ENCODE assay signal across 34 cellular contexts in the genomic region with DNA sequence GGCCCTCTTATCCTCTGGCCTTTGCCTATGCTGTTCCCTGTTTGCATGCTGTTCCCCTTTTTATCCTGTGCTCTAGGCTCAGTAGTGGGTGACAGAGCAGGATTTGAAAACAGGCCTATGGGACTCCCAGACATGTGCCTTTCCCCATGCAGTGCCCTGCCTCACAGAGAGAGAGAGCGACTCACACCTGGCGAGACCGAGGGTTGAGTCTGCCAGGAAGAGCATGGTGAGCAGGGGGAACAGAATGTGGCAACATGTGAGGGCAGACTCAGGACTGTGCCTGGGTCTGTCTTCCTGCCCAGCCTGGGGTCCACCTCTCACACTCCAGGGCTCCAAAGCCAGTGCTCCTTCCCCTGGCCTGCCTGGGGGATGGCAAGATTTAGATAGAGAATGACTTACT.
A peak's percentile ranks its signal among the peaks of the same experiment; 100 is the strongest.
DNase-seq lines count a peak whose midpoint lies in the region; ATAC-seq and TF ChIP-seq lines count a peak whose summit lies in the region.
"Had no signal": no experiment of that assay in that cellular context is flagged by ENCODE, and none has a peak within 500 bp of the region (broad histone marks: within the 10 kb centered on the region; RNA-seq: fewer than 3 reads in every experiment).

No MANE protein-coding gene starts in this region.

- no peaks in the 10 kb centered on the region for H3F3A ChIP-seq in DOHH2 (ENCODE audit: control insufficient read depth, insufficient read depth)

- TF ChIP-seq CTCF in DOHH2 (IDR thresholded peaks at IDR 0.05; ENCODE audit: low read depth, low read length, poor library complexity, severe bottlenecking), result no peak
- TF ChIP-seq CTCF in RWPE2 (IDR thresholded peaks at IDR 0.05; ENCODE audit: poor library complexity, severe bottlenecking), result no peak
- no peak for TF ChIP-seq CTCF in colonic mucosa (IDR thresholded peaks at IDR 0.05)

- DNase-seq in RWPE2 (ENCODE audit: low spot score) (no peak), epithelial cell of prostate (ENCODE audit: low read depth, low spot score) (no peak), neuronal stem cell (ENCODE audit: low spot score) (no peak), NCI-H128 (lab: John Stamatoyannopoulos, UW; ENCODE audit: unreplicated experiment) (no peak), NCI-H2107 (lab: John Stamatoyannopoulos, UW) (no peak), colonic mucosa (no peak)
- DNase-seq: activated CD8-positive, alpha-beta memory T cell treated with anti-CD3 and anti-CD28 coated beads, Interleukin-2, amount 10 ng/mL, durations not matched to agents 7 days and 5 days; activated gamma-delta T cell; activated naive CD8-positive, alpha-beta T cell treated with anti-CD3 and anti-CD28 coated beads for 36 hours; activated T-cell treated with anti-CD3 and anti-CD28 coated beads, Interleukin-2, amount 50 U/mL, for 4 hours; AML-193; anterior cingulate cortex; CD8-positive, alpha-beta memory T cell; DMS 273 treated with DMSO at 0.1 percent for 48 hours; effector CD8-positive, alpha-beta T cell; EL; erythroblast; foreskin melanocyte; kidney glomerular epithelial cell; NCI-H1105 treated with DMSO at 0.1 percent for 48 hours; NCI-H2029 treated with DMSO at 0.1 percent for 48 hours; NCI-H345; stimulated activated CD4-positive, alpha-beta T cell treated with anti-CD3 and anti-CD28 coated beads, Interleukin-15, amount 100 ng/mL, for 24 hours; substantia nigra; SW 1271; T1000 had no signal

- H3K36me3 ChIP-seq in DOHH2 (ENCODE audit: control insufficient read depth, low read length) (no peaks in the 10 kb centered on the region), RWPE2 (ENCODE audit: low read depth) (no peaks in the 10 kb centered on the region), neuronal stem cell (replicated peaks in 1 of 2; ENCODE audit: control insufficient read depth in 2 of 2, insufficient read depth in 2 of 2, low read length in 2 of 2) (no peaks in the 10 kb centered on the region), colonic mucosa (no peaks in the 10 kb centered on the region)
- H3K36me3 ChIP-seq: cardiac muscle cell, upper lobe of left lung had no signal

- H3K79me1 ChIP-seq in neuronal stem cell (ENCODE audit: low read depth, low read length), result no peaks in the 10 kb centered on the region

- no peak overlapping the region for H2AFZ ChIP-seq in neuronal stem cell (ENCODE audit: low read length)

- H3K4me3 ChIP-seq in DOHH2 (ENCODE audit: low read length), result no peak overlapping the region
- H3K4me3 ChIP-seq in RWPE2 (ENCODE audit: severe bottlenecking), result no peak overlapping the region
- no peak overlapping the region for H3K4me3 ChIP-seq in neuronal stem cell (ENCODE audit: low read length in 2 of 2)
- no peak overlapping the region for H3K4me3 ChIP-seq in colonic mucosa
- H3K4me3 ChIP-seq: A549, cardiac muscle cell, coronary artery, lung, upper lobe of left lung had no signal

- H3K4me1 ChIP-seq in DOHH2 (ENCODE audit: control insufficient read depth, low read length) (peaks cover 26% of the 10 kb centered on the region), RWPE2 (ENCODE audit: insufficient read depth, poor library complexity, severe bottlenecking) (no peaks in the 10 kb centered on the region), neuronal stem cell (ENCODE audit: control insufficient read depth in 2 of 2, insufficient read depth in 1 of 2, low read depth in 1 of 2, low read length in 2 of 2) (peaks cover 7 to 12% of the 10 kb centered on the region in 2 donors), colonic mucosa (no peaks in the 10 kb centered on the region)
- H3K4me1 ChIP-seq: A549 had no signal

- no peaks in the 10 kb centered on the region for H3K79me2 ChIP-seq in DOHH2 (ENCODE audit: control insufficient read depth, low read length)

- H2BK120ac ChIP-seq in neuronal stem cell (ENCODE audit: low read depth, low read length), result no peak overlapping the region

- peak overlapping the region; percentile 52 for H3K4me2 ChIP-seq in DOHH2 (ENCODE audit: low read length)
- no peak overlapping the region for H3K4me2 ChIP-seq in neuronal stem cell (ENCODE audit: insufficient read depth, low read length, poor library complexity, severe bottlenecking)
- H3K4me2 ChIP-seq: A549 had no signal

- peak; percentile 48 for ATAC-seq in RWPE2 (ENCODE audit: low read depth)
- no peak for ATAC-seq in activated CD4-positive, CD25-positive, alpha-beta regulatory T cell treated with anti-CD3 and anti-CD28 coated beads, Interleukin-2, amount 50 U/mL, for 24 hours
- ATAC-seq: activated CD8-positive, alpha-beta memory T cell treated with anti-CD3 and anti-CD28 coated beads, Interleukin-2, amount 10 ng/mL, durations not matched to agents 7 days and 5 days; activated T-cell treated with anti-CD3 and anti-CD28 coated beads, Interleukin-2, amount 50 U/mL, for 4 hours; natural killer cell treated with Interleukin-12 subunit alpha and Interleukin-12 subunit beta and Interleukin-15 and Interleukin-18, amount 100 ng/mL, for 72 hours had no signal

- H3K4ac ChIP-seq in neuronal stem cell (ENCODE audit: low read length), result no peak overlapping the region

- no peak overlapping the region for H3K27ac ChIP-seq in DOHH2 (ENCODE audit: low read depth, low read length)
- H3K27ac ChIP-seq in RWPE2 (ENCODE audit: poor library complexity, severe bottlenecking), result no peak overlapping the region
- H3K27ac ChIP-seq in epithelial cell of prostate, result peak overlapping the region; percentile 51
- no peak overlapping the region for H3K27ac ChIP-seq in neuronal stem cell (replicated peaks; ENCODE audit: low read length)
- H3K27ac ChIP-seq in colonic mucosa, result no peak overlapping the region
- H3K27ac ChIP-seq: A549, cardiac muscle cell, coronary artery, upper lobe of left lung had no signal

- H4K91ac ChIP-seq in neuronal stem cell (ENCODE audit: low read depth, low read length, poor library complexity), result no peak overlapping the region

- no peak overlapping the region for H4K8ac ChIP-seq in neuronal stem cell (ENCODE audit: low read depth, low read length)

- H3K23ac ChIP-seq in neuronal stem cell (ENCODE audit: low read depth, low read length, poor library complexity), result no peak overlapping the region

- H3K27me3 ChIP-seq in DOHH2 (ENCODE audit: control insufficient read depth, low read length), result peaks cover 38% of the 10 kb centered on the region
- H3K27me3 ChIP-seq in RWPE2 (ENCODE audit: insufficient read depth, poor library complexity, severe bottlenecking), result no peaks in the 10 kb centered on the region
- H3K27me3 ChIP-seq in neuronal stem cell (ENCODE audit: control insufficient read depth in 3 of 3, insufficient read depth in 3 of 3, low read depth in 1 of 3, low read length in 3 of 3), result no peaks in the 10 kb centered on the region
- H3K27me3 ChIP-seq in colonic mucosa, result no peaks in the 10 kb centered on the region
- H3K27me3 ChIP-seq: cardiac muscle cell, upper lobe of left lung had no signal

- no peak overlapping the region for H2AK5ac ChIP-seq in neuronal stem cell (ENCODE audit: low read depth, low read length)

- H3K9me2 ChIP-seq in DOHH2 (replicated peaks; ENCODE audit: control insufficient read depth, low read length), result no peaks in the 10 kb centered on the region

- no peaks in the 10 kb centered on the region for H3K9me3 ChIP-seq in DOHH2 (ENCODE audit: control insufficient read depth, insufficient read depth, low read length)
- H3K9me3 ChIP-seq in RWPE2 (ENCODE audit: severe bottlenecking), result no peaks in the 10 kb centered on the region
- H3K9me3 ChIP-seq in neuronal stem cell (replicated peaks in 1 of 2; ENCODE audit: control insufficient read depth in 2 of 2, insufficient read depth in 1 of 2, low read depth in 1 of 2, low read length in 2 of 2), result no peaks in the 10 kb centered on the region
- H3K9me3 ChIP-seq in colonic mucosa, result no peaks in the 10 kb centered on the region
- H3K9me3 ChIP-seq: A549, upper lobe of left lung had no signal

- intact Hi-C loops in colonic mucosa (cut with DNase I), result no loop called here

- no peak overlapping the region for H2BK5ac ChIP-seq in neuronal stem cell (ENCODE audit: low read length)

- H4K20me1 ChIP-seq in DOHH2 (ENCODE audit: control insufficient read depth, insufficient read depth, low read depth, low read length), result 0 out of 2 replicates have a peak, but pooled peaks cover 6% of the 10 kb centered on the region

- H2BK12ac ChIP-seq in neuronal stem cell (ENCODE audit: low read length), result no peak overlapping the region

- WGBS in neuronal stem cell (ENCODE audit: extremely low coverage in 2 of 2, insufficient read length in 2 of 2, insufficient replicate concordance in 1 of 2), 2 donors, result no CpG with 5 or more reads among the region's 3 CpGs

- H3K9ac ChIP-seq in neuronal stem cell (ENCODE audit: low read depth, low read length, poor library complexity), result no peak overlapping the region
- no peak overlapping the region for H3K9ac ChIP-seq in colonic mucosa (ENCODE audit: low read depth in 2 of 2, low read length in 2 of 2)

- H3K14ac ChIP-seq in neuronal stem cell (ENCODE audit: low read length), result no peak overlapping the region

- H2BK15ac ChIP-seq in neuronal stem cell (ENCODE audit: low read length), result peak overlapping the region; percentile 13

- H3K18ac ChIP-seq in neuronal stem cell (ENCODE audit: low read length), result no peak overlapping the region
